1 cellular context compared by ENCODE assay signal in genomic region chr2:42359894-42360483, GRCh38.
TF ChIP-seq lines count a peak whose summit lies in the region.

No MANE protein-coding gene starts in this region.

TF ChIP-seq in SK-N-SH, 30 proteins besides CTCF, POLR2A, EP300 and RAD21 (continued from another document):
- TF ChIP-seq USF2 (IDR thresholded peaks at IDR 0.05; ENCODE audit: borderline replicate concordance, low read depth, low read length), result no peak
- no peak for TF ChIP-seq FOXM1 (IDR thresholded peaks at IDR 0.05; ENCODE audit: low read depth)
TF ChIP-seq in SK-N-SH: peak in this region for 0.
